Comparison of ENCODE assay signal across 14 cellular contexts in genomic region chr1:81703736-81704463, GRCh38.
DNase-seq lines count a peak whose midpoint lies in the region; ATAC-seq, FAIRE-seq and TF ChIP-seq lines count a peak whose summit lies in the region.
"Had no signal": no experiment of that assay in that cellular context is flagged by ENCODE, and none has a peak within 500 bp of the region (broad histone marks: within the 10 kb centered on the region; RNA-seq: fewer than 3 reads in every experiment).

No MANE protein-coding gene starts in this region.

- peaks cover 50% of the 10 kb centered on the region for H3K4me1 ChIP-seq in mammary epithelial cell (ENCODE audit: insufficient read depth, low read length)
- no peaks in the 10 kb centered on the region for H3K4me1 ChIP-seq in thoracic aorta (ENCODE audit: control insufficient read depth in 1 of 2, low read depth in 2 of 2)
- peaks cover 0 to 4% of the 10 kb centered on the region in 2 donors for H3K4me1 ChIP-seq in kidney (ENCODE audit: control insufficient read depth in 1 of 2, insufficient read depth in 1 of 2, low read depth in 1 of 2, low read length in 2 of 2)
- H3K4me1 ChIP-seq: ascending aorta had no signal

- peak; percentile 27 for DNase-seq in HFFc6
- peak; percentile 75 for DNase-seq in mammary epithelial cell
- DNase-seq in iris pigment epithelial cell (ENCODE audit: low read depth) = peak; percentile 81
- no peak for DNase-seq in thoracic aorta (ENCODE audit: low spot score)
- no peak for DNase-seq in NCI-H526 treated with DMSO at 0.1 percent for 48 hours (lab: John Stamatoyannopoulos, UW)
- DNase-seq in kidney = no peak
- DNase-seq in activated CD4-positive, alpha-beta T cell treated with anti-CD3 and anti-CD28 coated beads, Interleukin-2, amount 10 ng/mL, durations not matched to agents 24 days and 14 days = no peak
- DNase-seq: activated CD4-positive, alpha-beta T cell treated with anti-CD3 and anti-CD28 coated beads for 48 hours; activated T-cell treated with anti-CD3 and anti-CD28 coated beads, Interleukin-2, amount 50 U/mL, for 72 hours; left colon; natural killer cell had no signal

- peaks cover 90% of the 10 kb centered on the region for H3K4me1 Mint-ChIP-seq in HFFc6 (ENCODE audit: low read depth)
- H3K4me1 Mint-ChIP-seq in activated CD4-positive, alpha-beta T cell treated with anti-CD3 and anti-CD28 coated beads, Interleukin-2, amount 10 ng/mL, durations not matched to agents 24 days and 14 days = no peaks in the 10 kb centered on the region
- H3K4me1 Mint-ChIP-seq: natural killer cell had no signal

- peak; percentile 19 for ATAC-seq in thoracic aorta (ENCODE audit: insufficient number of reproducible peaks, low FRiP score, low read depth)
- ATAC-seq: activated T-cell treated with anti-CD3 and anti-CD28 coated beads, Interleukin-2, amount 50 U/mL, for 72 hours; left colon; natural killer cell; sciatic nerve had no signal

- FAIRE-seq in kidney (lab: Jason Lieb, UNC) = no peak

- CTCF ChIA-PET in mammary epithelial cell (lab: Charles Lee; ENCODE audit: low non-redundant PET) = interaction anchor here (0.7 kb wide), 1 partner anchor 1395 kb away, joined by 3 read pairs; no protein-coding TSS in a partner anchor

- intact Hi-C loops in mammary epithelial cell (cut with micrococcal nuclease) (no loop called here), kidney (cut with DNase I) (no loop called here)
- intact Hi-C loops in activated CD4-positive, alpha-beta T cell treated with anti-CD3 and anti-CD28 coated beads, Interleukin-2, amount 10 ng/mL, durations not matched to agents 24 days and 14 days (cut with micrococcal nuclease) = no loop called here

- H3K79me2 ChIP-seq in mammary epithelial cell (ENCODE audit: insufficient read depth, low read length) = no peaks in the 10 kb centered on the region

- H3K4me3 Mint-ChIP-seq in HFFc6 = peak overlapping the region; percentile 73
- H3K4me3 Mint-ChIP-seq in activated CD4-positive, alpha-beta T cell treated with anti-CD3 and anti-CD28 coated beads, Interleukin-2, amount 10 ng/mL, durations not matched to agents 24 days and 14 days = no peak overlapping the region
- H3K4me3 Mint-ChIP-seq: activated T-cell treated with anti-CD3 and anti-CD28 coated beads, Interleukin-2, amount 50 U/mL, for 72 hours; natural killer cell; stimulated activated naive CD8-positive, alpha-beta T cell treated with anti-CD3 and anti-CD28 coated beads, Interleukin-15, Interleukin-2, amounts not matched to agents 100 ng/mL and 50 ng/mL, for 24 hours had no signal

- no peaks in the 10 kb centered on the region for H3K36me3 ChIP-seq in mammary epithelial cell (ENCODE audit: insufficient read depth, low read length)
- no peaks in the 10 kb centered on the region for H3K36me3 ChIP-seq in thoracic aorta
- H3K36me3 ChIP-seq in kidney (ENCODE audit: control insufficient read depth in 1 of 2, insufficient read depth in 2 of 2, low read length in 2 of 2) = no peaks in the 10 kb centered on the region
- H3K36me3 ChIP-seq: ascending aorta had no signal

- H3K4me2 ChIP-seq in mammary epithelial cell (ENCODE audit: insufficient read depth, low read depth, low read length) = peak overlapping the region; percentile 41

- no peak overlapping the region for H3K4me3 ChIP-seq in mammary epithelial cell (replicated peaks in 1 of 3; ENCODE audit: insufficient read depth in 1 of 3, low read depth in 2 of 3, low read length in 3 of 3)
- H3K4me3 ChIP-seq in thoracic aorta = no peak overlapping the region
- H3K4me3 ChIP-seq in kidney (ENCODE audit: low read length in 2 of 2) = no peak overlapping the region
- H3K4me3 ChIP-seq: ascending aorta had no signal

- peak overlapping the region; percentile 54 for H2AFZ ChIP-seq in mammary epithelial cell (ENCODE audit: low read depth, low read length)

- H3K27me3 ChIP-seq in mammary epithelial cell (ENCODE audit: insufficient read depth, low read length) (no peaks in the 10 kb centered on the region), thoracic aorta (replicated peaks; ENCODE audit: insufficient read depth) (no peaks in the 10 kb centered on the region)
- H3K27me3 ChIP-seq: ascending aorta had no signal

- H3K9ac ChIP-seq in mammary epithelial cell (ENCODE audit: insufficient read depth, low read length) (no peak overlapping the region), kidney (ENCODE audit: low read length in 2 of 2) (no peak overlapping the region)

- H3K27ac Mint-ChIP-seq in HFFc6 = peak overlapping the region; percentile 97
- no peak overlapping the region for H3K27ac Mint-ChIP-seq in activated CD4-positive, alpha-beta T cell treated with anti-CD3 and anti-CD28 coated beads, Interleukin-2, amount 10 ng/mL, durations not matched to agents 24 days and 14 days
- H3K27ac Mint-ChIP-seq: activated T-cell treated with anti-CD3 and anti-CD28 coated beads, Interleukin-2, amount 50 U/mL, for 72 hours; natural killer cell; stimulated activated naive CD8-positive, alpha-beta T cell treated with anti-CD3 and anti-CD28 coated beads, Interleukin-15, Interleukin-2, amounts not matched to agents 100 ng/mL and 50 ng/mL, for 24 hours had no signal

- BruUV-seq in mammary epithelial cell (replicated peaks; lab: Mats Ljungman, UMichigan) = no TSS peak

- TF ChIP-seq CTCF in HFFc6 (IDR thresholded peaks at IDR 0.05) = no peak
- TF ChIP-seq CTCF in mammary epithelial cell (conservative IDR thresholded peaks at IDR 0.05 in 1 of 2, IDR thresholded peaks at IDR 0.05 in 1 of 2; ENCODE audit: extremely low read depth in 1 of 2, insufficient read depth in 1 of 2, low read depth in 1 of 2, low read length in 2 of 2) = no peak
- TF ChIP-seq CTCF in thoracic aorta (IDR thresholded peaks at IDR 0.05) = no peak
- no peak for TF ChIP-seq CTCF in kidney (IDR thresholded peaks at IDR 0.05; ENCODE audit: borderline replicate concordance, extremely low read depth, insufficient read depth)

- in situ Hi-C loops in mammary epithelial cell (cut with MboI; ENCODE audit: low sequenced_read_pairs in 2 of 2) = no loop called here

- H3K27ac ChIP-seq in mammary epithelial cell (ENCODE audit: insufficient read depth, low read depth, low read length) (peak overlapping the region; percentile 83), thoracic aorta (no peak overlapping the region), kidney (ENCODE audit: low read depth in 2 of 2, low read length in 2 of 2) (no peak overlapping the region)
- H3K27ac ChIP-seq: ascending aorta had no signal

- H4K20me1 ChIP-seq in mammary epithelial cell (ENCODE audit: insufficient read depth, low read length) = no peaks in the 10 kb centered on the region

- H3K27me3 Mint-ChIP-seq in HFFc6 (ENCODE audit: insufficient read depth) = no peaks in the 10 kb centered on the region
- no peaks in the 10 kb centered on the region for H3K27me3 Mint-ChIP-seq in activated CD4-positive, alpha-beta T cell treated with anti-CD3 and anti-CD28 coated beads, Interleukin-2, amount 10 ng/mL, durations not matched to agents 24 days and 14 days
- H3K27me3 Mint-ChIP-seq: stimulated activated naive CD8-positive, alpha-beta T cell treated with anti-CD3 and anti-CD28 coated beads, Interleukin-15, Interleukin-2, amounts not matched to agents 100 ng/mL and 50 ng/mL, for 24 hours had no signal

- dilution Hi-C loops in mammary epithelial cell (cut with HindIII; ENCODE audit: low sequenced_read_pairs) = no loop called here

- H3K36me3 Mint-ChIP-seq in HFFc6 (ENCODE audit: low read depth) = peaks cover 4% of the 10 kb centered on the region
- H3K36me3 Mint-ChIP-seq in activated CD4-positive, alpha-beta T cell treated with anti-CD3 and anti-CD28 coated beads, Interleukin-2, amount 10 ng/mL, durations not matched to agents 24 days and 14 days (ENCODE audit: low read depth) = no peaks in the 10 kb centered on the region
- H3K36me3 Mint-ChIP-seq: natural killer cell had no signal

- H3K9me3 Mint-ChIP-seq in HFFc6 = no peaks in the 10 kb centered on the region
- H3K9me3 Mint-ChIP-seq in activated CD4-positive, alpha-beta T cell treated with anti-CD3 and anti-CD28 coated beads, Interleukin-2, amount 10 ng/mL, durations not matched to agents 24 days and 14 days = no peaks in the 10 kb centered on the region

- H3K9me3 ChIP-seq in mammary epithelial cell (replicated peaks; ENCODE audit: insufficient read depth, low read length) (no peaks in the 10 kb centered on the region), thoracic aorta (no peaks in the 10 kb centered on the region), kidney (ENCODE audit: control insufficient read depth in 1 of 2, low read length in 2 of 2) (no peaks in the 10 kb centered on the region)
- H3K9me3 ChIP-seq: ascending aorta had no signal

- WGBS in mammary epithelial cell (ENCODE audit: low coverage, missing lambda C conversion rate) = 94% methylated on average over 5 of the region's 5 CpGs

Comparison
In these comparisons a context has a peak if more than half of its experiments do, and no peak if none do; other contexts are left out.
1. DNase-seq: peak in HFFc6 (single experiment), mammary epithelial cell (single experiment) and iris pigment epithelial cell (single experiment); none in thoracic aorta (single experiment), NCI-H526 treated with DMSO at 0.1 percent for 48 hours (single experiment), kidney (single experiment) and activated CD4-positive, alpha-beta T cell treated with anti-CD3 and anti-CD28 coated beads, Interleukin-2, amount 10 ng/mL, durations not matched to agents 24 days and 14 days (single experiment).